Comparison of ENCODE assay signal across 8 cellular contexts in the genomic region with DNA sequence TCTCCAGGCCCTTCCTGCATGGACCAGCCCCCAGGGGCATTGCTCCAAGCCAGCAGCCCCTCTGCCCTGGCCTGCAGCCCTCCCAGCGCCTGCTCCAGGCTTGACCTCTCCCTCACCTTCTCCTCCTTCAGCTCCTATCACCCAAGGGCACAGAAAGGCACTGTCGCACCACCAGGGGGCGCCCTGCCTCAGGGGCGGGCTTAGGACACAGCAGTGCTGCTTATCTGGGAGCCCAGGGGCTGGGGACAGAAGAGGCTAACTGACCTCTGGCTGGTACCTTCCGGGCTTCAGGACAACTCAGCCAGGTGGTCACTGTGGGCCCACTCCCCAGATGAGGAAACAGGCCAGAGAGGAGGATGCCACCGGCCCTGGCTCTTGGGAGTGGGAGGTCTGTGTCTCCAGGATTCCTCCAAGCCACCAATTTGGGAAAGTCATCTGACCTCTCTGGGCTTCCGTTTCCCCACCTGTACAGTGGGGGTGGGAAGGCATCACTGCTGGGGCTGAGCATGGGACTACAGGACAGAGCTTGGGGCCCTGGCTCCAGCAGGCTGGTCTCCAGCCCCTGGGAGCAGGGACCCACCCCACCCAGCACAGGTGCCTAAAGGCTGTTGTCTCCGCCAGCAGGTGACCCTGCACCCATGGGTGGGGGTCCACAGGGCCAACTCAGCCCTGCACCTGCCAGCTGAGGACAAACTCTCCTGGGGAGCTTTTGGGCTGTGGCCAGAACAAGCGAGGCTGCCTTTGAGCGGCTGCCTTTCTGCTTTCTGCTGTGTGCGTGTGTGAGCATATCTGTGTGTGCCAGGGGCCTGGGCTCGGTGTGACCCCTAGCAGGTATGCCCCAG. TPM values are rescaled to one million over a fixed set of nuclear protein-coding genes. Genes with fewer than 3 reads are reported as not detected.
A peak's percentile ranks its signal among the peaks of the same experiment; 100 is the strongest.
DNase-seq lines count a peak whose midpoint lies in the region; ATAC-seq and TF ChIP-seq lines count a peak whose summit lies in the region.

No MANE protein-coding gene starts in this region.

- intact Hi-C loops in esophagus squamous epithelium (cut with DNase I), result loop anchor here (5.0 to 10.0 kb wide), 2 partner anchors 77 to 194 kb away; a partner anchor contains a TSS

- 40 to 45% methylated on average over 2 to 4 of the region's 12 CpGs for WGBS in esophagus squamous epithelium, 2 donors

- H3K27me3 ChIP-seq in esophagus squamous epithelium, result peaks cover 0 to 72% (median 0%) of the 10 kb centered on the region in 4 donors

- TF ChIP-seq POLR2A in esophagus squamous epithelium (IDR thresholded peaks at IDR 0.05), result no peak

- no peaks in the 10 kb centered on the region for H3K9me3 Mint-ChIP-seq in activated T-cell treated with anti-CD3 and anti-CD28 coated beads, Interleukin-2, amount 50 U/mL, for 72 hours
- H3K9me3 Mint-ChIP-seq in naive B cell, result no peaks in the 10 kb centered on the region

- H3K27ac Mint-ChIP-seq in activated T-cell treated with anti-CD3 and anti-CD28 coated beads, Interleukin-2, amount 50 U/mL, for 72 hours, result no peak overlapping the region
- peak overlapping the region in 4 of 6 donors; percentile 2 to 83 (median 62) for H3K27ac Mint-ChIP-seq in naive B cell

- H3K4me3 Mint-ChIP-seq in activated T-cell treated with anti-CD3 and anti-CD28 coated beads, Interleukin-2, amount 50 U/mL, for 72 hours, result no peak overlapping the region
- H3K4me3 Mint-ChIP-seq in naive B cell, result peak overlapping the region in 5 of 8 donors; percentile 3 to 74 (median 40)

- ATAC-seq in activated T-cell treated with anti-CD3 and anti-CD28 coated beads, Interleukin-2, amount 50 U/mL, for 72 hours (replicated peaks in 1 of 2), result peak; percentile 50 to 51
- ATAC-seq in naive B cell (ENCODE audit: low read depth in 2 of 2) (peak; percentile 42 to 46), HG02642 (IDR thresholded peaks at IDR 0.05; ENCODE audit: poor library complexity, unreplicated experiment) (no peak)

- no peaks in the 10 kb centered on the region for H3K36me3 Mint-ChIP-seq in activated T-cell treated with anti-CD3 and anti-CD28 coated beads, Interleukin-2, amount 50 U/mL, for 72 hours (ENCODE audit: insufficient read depth in 2 of 2)
- H3K36me3 Mint-ChIP-seq in naive B cell, result no peaks in the 10 kb centered on the region

- H3K4me3 ChIP-seq in esophagus squamous epithelium, result no peak overlapping the region

- peaks cover 4% of the 10 kb centered on the region for H3K27me3 Mint-ChIP-seq in activated T-cell treated with anti-CD3 and anti-CD28 coated beads, Interleukin-2, amount 50 U/mL, for 72 hours (ENCODE audit: low read depth)
- peaks cover 4 to 14% (median 6%) of the 10 kb centered on the region in 3 donors for H3K27me3 Mint-ChIP-seq in naive B cell

- H3K27ac ChIP-seq in esophagus squamous epithelium, result peak overlapping the region; percentile 82 to 94 (median 88)

- peaks cover 57 to 89% (median 63%) of the 10 kb centered on the region in 3 donors for H3K4me1 ChIP-seq in esophagus squamous epithelium

- peak; percentile 64 for DNase-seq in LHCN-M2 (ENCODE audit: low read depth)
- DNase-seq in RKO (ENCODE audit: low spot score), result peak; percentile 84
- peak; percentile 90 to 95 for DNase-seq in activated T-cell treated with anti-CD3 and anti-CD28 coated beads, Interleukin-2, amount 50 U/mL, for 72 hours
- no peak for DNase-seq in esophagus squamous epithelium (lab: John Stamatoyannopoulos, UW)
- peak; percentile 80 for DNase-seq in naive B cell
- peak; percentile 69 to 77 for DNase-seq in stimulated activated CD8-positive, alpha-beta memory T cell treated with anti-CD3 and anti-CD28 coated beads, Interleukin-7, amount 100 ng/mL, for 48 hours (ENCODE audit: extremely low read depth in 1 of 2, low read depth in 1 of 2)

- no peaks in the 10 kb centered on the region for H3K36me3 ChIP-seq in esophagus squamous epithelium

- TF ChIP-seq CTCF in GM12874 (IDR thresholded peaks at IDR 0.05; ENCODE audit: insufficient read depth, low read depth, low read length) (peak; percentile 98), esophagus squamous epithelium (IDR thresholded peaks at IDR 0.05) (peak; percentile 90 to 98 (median 96))

- no peaks in the 10 kb centered on the region for H3K9me3 ChIP-seq in esophagus squamous epithelium

- H3K4me1 Mint-ChIP-seq in activated T-cell treated with anti-CD3 and anti-CD28 coated beads, Interleukin-2, amount 50 U/mL, for 72 hours (ENCODE audit: low read depth), result peaks cover 36% of the 10 kb centered on the region
- peaks cover 18 to 39% (median 27%) of the 10 kb centered on the region in 3 donors for H3K4me1 Mint-ChIP-seq in naive B cell

RNA-seq across cellular contexts. Expression of a gene that starts 25.5 kb away (rescaled TPM):
- total RNA-seq in LHCN-M2 (2014; rRNA removed) (not detected in 2 replicates), esophagus squamous epithelium (1 to 10 TPM in 3 of 4 donors, under 1 TPM in 1; 0.79 to 5.0 (median 1.6) TPM)
- not detected for polyA plus RNA-seq in LHCN-M2 (2012)
- total RNA-seq in activated T-cell treated with anti-CD3 and anti-CD28 coated beads, Interleukin-2, amount 50 U/mL, for 72 hours, result 10 to 100 TPM; 38.2 to 49.6 TPM
- polyA plus RNA-seq in naive B cell (ENCODE audit: low read depth in 6 of 6), result 10 to 100 TPM in 4 of 6 donors, 1 to 10 TPM in 2; 8.2 to 33.0 (median 10.8) TPM

Comparison
In these comparisons a context has a peak if more than half of its experiments do, and no peak if none do; other contexts are left out.
1. H3K4me3 Mint-ChIP-seq: peak in naive B cell (5 of 8); none in activated T-cell treated with anti-CD3 and anti-CD28 coated beads, Interleukin-2, amount 50 U/mL, for 72 hours (0 of 2).
2. RNA of a gene that starts 25.5 kb away (total RNA-seq): 38.2 to 49.6 TPM in activated T-cell treated with anti-CD3 and anti-CD28 coated beads, Interleukin-2, amount 50 U/mL, for 72 hours; 0.79 to 5.0 TPM in esophagus squamous epithelium and not detected in LHCN-M2; every median in the first group is over 4 times any median in the second.